ENCODE assay signal across 10 cellular contexts in genomic region chr1:116895073-116895472, GRCh38.
"Had no signal": no experiment of that assay in that cellular context is flagged by ENCODE, and none has a peak within 500 bp of the region (broad histone marks: within the 10 kb centered on the region; RNA-seq: fewer than 3 reads in every experiment).

No MANE protein-coding gene starts in this region.

- H2AFZ ChIP-seq: GM23338 had no signal

- H3K4me3 ChIP-seq: GM23338 had no signal

- H3K27ac ChIP-seq: HL-60, KMS-11 had no signal

- DNase-seq: H9, HCEC 1CT, IMR-90, Karpas-422, KBM-7 had no signal

- FAIRE-seq: H1, H54 had no signal

- ATAC-seq: GM23338 had no signal

- H3K9ac ChIP-seq: KMS-11 had no signal

- H3K4me2 ChIP-seq: GM23338, KMS-11 had no signal
